Comparison of ENCODE assay signal across 1 cellular context in genomic region chrX:1242901-1243402, GRCh38.
TF ChIP-seq lines count a peak whose summit lies in the region.

No MANE protein-coding gene starts in this region.

TF ChIP-seq in HEK293, 187 proteins besides CTCF, POLR2A, EP300 and RAD21 (continued from another document):
- TF ChIP-seq ELK4 (IDR thresholded peaks at IDR 0.05; ENCODE audit: borderline replicate concordance, low read depth, low read length) = no peak
- TF ChIP-seq ZFP69B (tag by site-specific recombination; IDR thresholded peaks at IDR 0.05) = no peak
- no peak for TF ChIP-seq ZNF426 (tag by site-specific recombination; IDR thresholded peaks at IDR 0.05)
- no peak for TF ChIP-seq HOXA7 (CRISPR knock-in tag; IDR thresholded peaks at IDR 0.05; ENCODE audit: borderline replicate concordance)
- no peak for TF ChIP-seq ZNF658 (tag by site-specific recombination; IDR thresholded peaks at IDR 0.05)
- TF ChIP-seq HIC1 (tag by site-specific recombination; IDR thresholded peaks at IDR 0.05) = no peak
- no peak for TF ChIP-seq ZNF404 (tag by site-specific recombination; IDR thresholded peaks at IDR 0.05)
- TF ChIP-seq ZNF555 (tag by site-specific recombination; conservative IDR thresholded peaks at IDR 0.05) = no peak
- TF ChIP-seq ZNF488 (tag by site-specific recombination; IDR thresholded peaks at IDR 0.05) = no peak
- TF ChIP-seq ZIC2 (tag by site-specific recombination; IDR thresholded peaks at IDR 0.05) = 0 out of 2 replicates have a peak, but pooled peaks have one; percentile 17
- TF ChIP-seq ZNF544 (tag by site-specific recombination; IDR thresholded peaks at IDR 0.05) = no peak
- TF ChIP-seq PRDM6 (tag by site-specific recombination; IDR thresholded peaks at IDR 0.05) = no peak
- TF ChIP-seq TRIM28 (IDR thresholded peaks at IDR 0.05; ENCODE audit: borderline replicate concordance, low read length) = no peak
- no peak for TF ChIP-seq ZNF169 (tag by site-specific recombination; IDR thresholded peaks at IDR 0.05)
- TF ChIP-seq SCRT2 (tag by site-specific recombination; IDR thresholded peaks at IDR 0.05) = peak; percentile 53; the same call in 1 of the 2 replicates
- TF ChIP-seq ZBTB8A (tag by site-specific recombination; IDR thresholded peaks at IDR 0.05) = no peak
- TF ChIP-seq ZNF521 (tag by site-specific recombination; IDR thresholded peaks at IDR 0.05) = no peak
- no peak for TF ChIP-seq ZNF112 (tag by site-specific recombination; IDR thresholded peaks at IDR 0.05)
- TF ChIP-seq HOXC10 (CRISPR knock-in tag; IDR thresholded peaks at IDR 0.05) = no peak
- TF ChIP-seq ZNF37A (tag by site-specific recombination; IDR thresholded peaks at IDR 0.05) = no peak
TF ChIP-seq in HEK293: peak in this region for 4.
